ENCODE assay signal across 9 cellular contexts in the genomic region with DNA sequence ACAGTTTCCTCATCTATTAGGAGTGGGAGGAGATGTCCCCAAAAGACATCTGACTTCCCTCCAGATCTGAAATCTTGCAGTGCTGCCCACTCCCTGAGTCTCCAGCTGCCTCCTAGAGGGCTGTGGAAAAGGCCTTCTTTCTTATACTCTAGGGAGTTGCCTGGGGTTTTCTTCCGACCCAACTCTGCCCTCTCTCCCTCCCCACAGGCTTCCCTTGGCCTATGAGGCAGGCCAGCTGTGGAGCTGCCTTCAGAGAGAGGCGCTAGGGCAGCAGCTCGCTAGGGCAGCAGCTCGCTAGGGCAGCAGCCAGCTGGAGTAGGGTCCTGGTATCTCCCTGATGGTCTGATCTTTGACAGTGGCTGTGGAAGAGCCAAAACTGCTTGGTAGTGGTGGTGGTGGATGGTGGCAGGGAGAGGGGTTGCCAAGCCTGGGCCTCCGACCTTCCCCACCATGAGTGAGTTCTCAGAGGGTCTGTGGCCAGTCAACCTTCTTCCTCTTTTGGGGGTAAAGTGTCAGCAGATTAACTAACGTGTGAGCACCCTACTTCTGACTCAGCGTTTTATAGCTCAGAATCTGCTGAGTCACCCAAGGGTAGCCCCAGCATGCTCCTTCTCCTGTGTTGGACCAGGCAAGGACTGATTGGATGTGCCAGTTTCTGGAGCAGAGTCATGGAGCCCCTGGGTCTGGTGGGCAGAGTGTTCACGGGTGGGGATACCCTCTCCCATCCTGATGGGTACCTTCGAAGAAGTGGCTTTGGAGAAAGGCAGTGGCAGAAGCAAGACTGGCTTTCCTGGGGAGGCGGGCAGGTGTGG. TPM values are rescaled to one million over a fixed set of nuclear protein-coding genes. Genes with fewer than 3 reads are reported as not detected.
DNase-seq lines count a peak whose midpoint lies in the region; ATAC-seq and TF ChIP-seq lines count a peak whose summit lies in the region.
"Had no signal": no experiment of that assay in that cellular context is flagged by ENCODE, and none has a peak within 500 bp of the region (broad histone marks: within the 10 kb centered on the region; RNA-seq: fewer than 3 reads in every experiment).

No MANE protein-coding gene starts in this region.

- H3K4me2 ChIP-seq in DND-41 (ENCODE audit: insufficient read depth, low read length) = no peak overlapping the region
- peak overlapping the region; percentile 44 for H3K4me2 ChIP-seq in parathyroid adenoma (ENCODE audit: low read length)

- H3K27me3 ChIP-seq in DND-41 (ENCODE audit: insufficient read depth, low read length, poor library complexity) = peaks cover 17% of the 10 kb centered on the region
- H3K27me3 ChIP-seq in parathyroid adenoma (ENCODE audit: control insufficient read depth, insufficient read depth, low read length) = no peaks in the 10 kb centered on the region
- no peaks in the 10 kb centered on the region for H3K27me3 ChIP-seq in left lung

- H2AFZ ChIP-seq in DND-41 (ENCODE audit: low read depth, low read length) (no peak overlapping the region), parathyroid adenoma (no peak overlapping the region)

- H3K79me2 ChIP-seq in DND-41 (ENCODE audit: insufficient read depth, low read length) (no peaks in the 10 kb centered on the region), parathyroid adenoma (peaks cover 15% of the 10 kb centered on the region)

- H3K9me3 Mint-ChIP-seq in endothelial cell (ENCODE audit: unreplicated experiment) = no peaks in the 10 kb centered on the region

- H3K27ac ChIP-seq in DND-41 (ENCODE audit: low read length) (no peak overlapping the region), parathyroid adenoma (peak overlapping the region; percentile 92), left lung (peak overlapping the region in 1 of 2 donors; percentile 77)

- H3K27me3 Mint-ChIP-seq in endothelial cell (ENCODE audit: unreplicated experiment) = peaks cover 30% of the 10 kb centered on the region

- intact Hi-C loops in left lung (cut with DNase I) = loop anchor here in 1 of 2 donors (5.0 to 10.0 kb wide), 2 partner anchors 58 to 59 kb away; no protein-coding TSS in a partner anchor

- H3K4me1 ChIP-seq in DND-41 (ENCODE audit: insufficient read depth, low read length) (peaks cover 21% of the 10 kb centered on the region), parathyroid adenoma (peaks cover 56% of the 10 kb centered on the region), left lung (peaks cover 19 to 73% of the 10 kb centered on the region in 2 donors)

- peak overlapping the region; percentile 24 for H3K27ac Mint-ChIP-seq in endothelial cell (ENCODE audit: unreplicated experiment)

- DNase-seq in DND-41 = peak; percentile 29
- DNase-seq in NOMO-1 treated with dmso at 0.1 percent for 144 hours (lab: John Stamatoyannopoulos, UW; ENCODE audit: unreplicated experiment) = peak; percentile 68
- DNase-seq in endothelial cell (ENCODE audit: low spot score) = no peak
- no peak for DNase-seq in left lung
- DNase-seq in GM10248 (ENCODE audit: extremely low spot score) = no peak
- DNase-seq: activated CD4-positive, alpha-beta T cell treated with anti-CD3 and anti-CD28 coated beads for 48 hours had no signal

- H3K9ac ChIP-seq in DND-41 (ENCODE audit: low read depth, low read length) (no peak overlapping the region), parathyroid adenoma (no peak overlapping the region)

- H3K4me1 Mint-ChIP-seq in endothelial cell (ENCODE audit: unreplicated experiment) = peaks cover 55% of the 10 kb centered on the region

- H3K4me3 Mint-ChIP-seq in endothelial cell (ENCODE audit: unreplicated experiment) = peak overlapping the region; percentile 69

- TF ChIP-seq CTCF in DND-41 (IDR thresholded peaks at IDR 0.05; ENCODE audit: borderline replicate concordance, extremely low read depth, low read length, poor library complexity, severe bottlenecking) (no peak), endothelial cell (IDR thresholded peaks at IDR 0.05; ENCODE audit: unreplicated experiment) (no peak), parathyroid adenoma (IDR thresholded peaks at IDR 0.05) (no peak), left lung (IDR thresholded peaks at IDR 0.05) (no peak), GM10248 (IDR thresholded peaks at IDR 0.05; ENCODE audit: control extremely low read depth, extremely low read depth, low read depth, missing control alignments) (no peak)

- ATAC-seq in DND-41 (ENCODE audit: insufficient read depth, low read depth) (no peak), left lung (no peak), esophagus mucosa (no peak), HG03469 (IDR thresholded peaks at IDR 0.05; ENCODE audit: unreplicated experiment) (no peak)

- peaks cover 22% of the 10 kb centered on the region for H3K36me3 Mint-ChIP-seq in endothelial cell (ENCODE audit: low read depth, unreplicated experiment)

- H3K9me3 ChIP-seq in DND-41 (ENCODE audit: insufficient read depth, low read length, severe bottlenecking) (no peaks in the 10 kb centered on the region), parathyroid adenoma (ENCODE audit: control insufficient read depth, low read length) (no peaks in the 10 kb centered on the region), left lung (no peaks in the 10 kb centered on the region)

- H4K20me1 ChIP-seq in DND-41 (ENCODE audit: insufficient read depth, low read length) = no peaks in the 10 kb centered on the region; the same call in 1 of the 2 replicates

- H3K4me3 ChIP-seq in DND-41 (ENCODE audit: low read depth in 1 of 2, low read length in 2 of 2) (no peak overlapping the region), parathyroid adenoma (ENCODE audit: low read depth, low read length) (no peak overlapping the region), left lung (no peak overlapping the region)

- CTCF ChIA-PET in GM10248 (lab: Yijun Ruan, JAX) = interaction anchor here (1.3 to 35.8 kb wide), 10 partner anchors 7 to 109 kb away, joined by 3 to 1524 read pairs (median 34); a partner anchor contains a TSS

- no peaks in the 10 kb centered on the region for H3K36me3 ChIP-seq in DND-41 (ENCODE audit: insufficient read depth, low read length)
- no peaks in the 10 kb centered on the region for H3K36me3 ChIP-seq in parathyroid adenoma (ENCODE audit: control insufficient read depth, insufficient read depth, low read length)
- no peaks in the 10 kb centered on the region for H3K36me3 ChIP-seq in left lung

- POLR2A ChIA-PET in GM10248 (lab: Yijun Ruan, JAX) = no interaction called here

RNA-seq across cellular contexts. Expression of a gene that starts 2.3 kb away (rescaled TPM):
- total RNA-seq in endothelial cell (ENCODE audit: unreplicated experiment) (65.5 TPM), left lung (10 to 100 TPM; 35.4 to 38.6 TPM), esophagus mucosa (19.8 TPM)

RNA-seq across cellular contexts. Expression of a gene that starts 16.6 kb away (rescaled TPM):
- total RNA-seq in endothelial cell (ENCODE audit: unreplicated experiment) (81.5 TPM), left lung (10 to 100 TPM; 15.9 to 28.9 TPM), esophagus mucosa (16.5 TPM)

RNA-seq across cellular contexts. Expression of a gene that starts 44.4 kb away (rescaled TPM):
- total RNA-seq in endothelial cell (ENCODE audit: unreplicated experiment) (387 TPM), left lung (100 to 1,000 TPM; 102 to 115 TPM), esophagus mucosa (25.1 TPM)

RNA-seq across cellular contexts. Expression of a gene that starts 50.0 kb away (rescaled TPM):
- 1.6 TPM for total RNA-seq in endothelial cell (ENCODE audit: unreplicated experiment)
- total RNA-seq in left lung = not detected
- total RNA-seq in esophagus mucosa = 66.9 TPM

Comparison
In these comparisons a context has a peak if more than half of its experiments do, and no peak if none do; other contexts are left out.
1. DNase-seq: peak in DND-41 (single experiment) and NOMO-1 treated with dmso at 0.1 percent for 144 hours (single experiment); none in endothelial cell (single experiment), left lung (0 of 2) and GM10248 (single experiment).